In genomic region chrX:120769576-120770341, GRCh38 we compare ENCODE assay signal across 8 cellular contexts.
A peak's percentile ranks its signal among the peaks of the same experiment; 100 is the strongest.
DNase-seq lines count a peak whose midpoint lies in the region; ATAC-seq and TF ChIP-seq lines count a peak whose summit lies in the region.

No MANE protein-coding gene starts in this region.

- no peak overlapping the region for H3K4me3 Mint-ChIP-seq in activated CD4-positive, alpha-beta memory T cell treated with anti-CD3 and anti-CD28 coated beads, Interleukin-2, amount 10 ng/mL, durations not matched to agents 7 days and 5 days

- DNase-seq in NCI-H82 (lab: John Stamatoyannopoulos, UW) (peak; percentile 68), NCI-H82 treated with DMSO at 0.1 percent for 48 hours (lab: John Stamatoyannopoulos, UW; ENCODE audit: unreplicated experiment) (no peak), MG63 (peak; percentile 3), left colon (no peak), UCSD-AML1 (lab: John Stamatoyannopoulos, UW; ENCODE audit: unreplicated experiment) (no peak)
- no peak for DNase-seq in activated CD4-positive, alpha-beta memory T cell treated with anti-CD3 and anti-CD28 coated beads, Interleukin-2, amount 10 ng/mL, durations not matched to agents 7 days and 5 days
- DNase-seq in effector memory CD4-positive, alpha-beta T cell, result no peak

- H3K9me3 ChIP-seq in MG63, result no peaks in the 10 kb centered on the region
- H3K9me3 ChIP-seq in effector memory CD4-positive, alpha-beta T cell (ENCODE audit: control insufficient read depth, low read length), result no peaks in the 10 kb centered on the region

- H3K27ac Mint-ChIP-seq in activated CD4-positive, alpha-beta memory T cell treated with anti-CD3 and anti-CD28 coated beads, Interleukin-2, amount 10 ng/mL, durations not matched to agents 7 days and 5 days, result no peak overlapping the region

- no peaks in the 10 kb centered on the region for H3K4me1 ChIP-seq in effector memory CD4-positive, alpha-beta T cell (ENCODE audit: control insufficient read depth, insufficient read depth, low read length, poor library complexity, severe bottlenecking)

- peak; percentile 50 for TF ChIP-seq CTCF in VCaP (conservative IDR thresholded peaks at IDR 0.05)

- CTCF ChIA-PET in activated CD4-positive, alpha-beta memory T cell treated with anti-CD3 and anti-CD28 coated beads, Interleukin-2, amount 10 ng/mL, durations not matched to agents 7 days and 5 days (lab: Charles Lee), result interaction anchor here (1.3 to 1.7 kb wide), 2 partner anchors 34 to 271 kb away, joined by 3 read pairs; no protein-coding TSS in a partner anchor

- no peaks in the 10 kb centered on the region for H3K27me3 Mint-ChIP-seq in activated CD4-positive, alpha-beta memory T cell treated with anti-CD3 and anti-CD28 coated beads, Interleukin-2, amount 10 ng/mL, durations not matched to agents 7 days and 5 days

- intact Hi-C loops in left colon (cut with DNase I, micrococcal nuclease), result no loop called here

- H3K36me3 ChIP-seq in MG63, result no peaks in the 10 kb centered on the region
- no peaks in the 10 kb centered on the region for H3K36me3 ChIP-seq in effector memory CD4-positive, alpha-beta T cell (ENCODE audit: control insufficient read depth, insufficient read depth, low read length)

- ATAC-seq in left colon, result peak; percentile 43

- no peaks in the 10 kb centered on the region for H3K4me1 Mint-ChIP-seq in activated CD4-positive, alpha-beta memory T cell treated with anti-CD3 and anti-CD28 coated beads, Interleukin-2, amount 10 ng/mL, durations not matched to agents 7 days and 5 days

- no peak overlapping the region for H3K4me3 ChIP-seq in MG63
- no peak overlapping the region for H3K4me3 ChIP-seq in effector memory CD4-positive, alpha-beta T cell (ENCODE audit: insufficient read depth, low read depth, low read length, poor library complexity, severe bottlenecking)

- H3K27ac ChIP-seq in VCaP, result no peak overlapping the region
- H3K27ac ChIP-seq in effector memory CD4-positive, alpha-beta T cell (ENCODE audit: insufficient read depth, low read length, poor library complexity, severe bottlenecking), result no peak overlapping the region

- H3K36me3 Mint-ChIP-seq in activated CD4-positive, alpha-beta memory T cell treated with anti-CD3 and anti-CD28 coated beads, Interleukin-2, amount 10 ng/mL, durations not matched to agents 7 days and 5 days (ENCODE audit: low read depth), result no peaks in the 10 kb centered on the region

- no peaks in the 10 kb centered on the region for H3K9me3 Mint-ChIP-seq in activated CD4-positive, alpha-beta memory T cell treated with anti-CD3 and anti-CD28 coated beads, Interleukin-2, amount 10 ng/mL, durations not matched to agents 7 days and 5 days

- no peaks in the 10 kb centered on the region for H3K27me3 ChIP-seq in MG63
- H3K27me3 ChIP-seq in effector memory CD4-positive, alpha-beta T cell (replicated peaks; ENCODE audit: control insufficient read depth, insufficient read depth, low read length, poor library complexity, severe bottlenecking), result no peaks in the 10 kb centered on the region

- POLR2A ChIA-PET in activated CD4-positive, alpha-beta memory T cell treated with anti-CD3 and anti-CD28 coated beads, Interleukin-2, amount 10 ng/mL, durations not matched to agents 7 days and 5 days (lab: Charles Lee), result no interaction called here

Comparison
In these comparisons a context has a peak if more than half of its experiments do, and no peak if none do; other contexts are left out.
1. DNase-seq: peak in NCI-H82 (single experiment) and MG63 (single experiment); none in NCI-H82 treated with DMSO at 0.1 percent for 48 hours (single experiment), left colon (0 of 2), UCSD-AML1 (single experiment), activated CD4-positive, alpha-beta memory T cell treated with anti-CD3 and anti-CD28 coated beads, Interleukin-2, amount 10 ng/mL, durations not matched to agents 7 days and 5 days (single experiment) and effector memory CD4-positive, alpha-beta T cell (0 of 3).